8 cellular contexts compared by ENCODE assay signal in the genomic region with DNA sequence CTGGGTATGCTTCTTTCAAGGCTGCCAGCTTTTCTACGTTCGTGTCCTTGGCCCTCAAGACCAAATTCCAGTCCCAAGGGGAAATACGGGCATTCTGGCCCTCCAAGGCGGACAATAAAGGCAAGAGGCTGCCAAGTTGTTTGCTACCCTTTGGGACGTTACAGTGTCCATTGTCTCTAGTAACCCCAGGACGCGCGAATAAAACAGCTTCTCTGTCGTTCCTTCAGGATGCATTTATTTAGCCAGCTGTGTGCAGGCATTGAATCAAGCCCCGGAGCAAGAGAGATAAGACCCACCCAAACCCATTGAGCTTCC. TPM values are rescaled to one million over a fixed set of nuclear protein-coding genes. Genes with fewer than 3 reads are reported as not detected.
DNase-seq lines count a peak whose midpoint lies in the region; ATAC-seq lines count a peak whose summit lies in the region.

No MANE protein-coding gene starts in this region.

- DNase-seq in T-helper 1 cell: no peak
- no peak for DNase-seq in activated naive CD8-positive, alpha-beta T cell treated with anti-CD3 and anti-CD28 coated beads, Interleukin-2, amount 10 ng/mL, durations not matched to agents 7 days and 5 days
- DNase-seq in HCEC 1CT: no peak
- no peak for DNase-seq in putamen (ENCODE audit: low spot score)

- H3K9me3 Mint-ChIP-seq in T-helper 1 cell treated with Interleukin-12 subunit alpha and Interleukin-12 subunit beta and Interleukin-4 antibody, amounts not matched to agents 30 μg/mL and 1 μg/mL, for 36 hours: no peaks in the 10 kb centered on the region
- no peaks in the 10 kb centered on the region for H3K9me3 Mint-ChIP-seq in activated naive CD8-positive, alpha-beta T cell treated with anti-CD3 and anti-CD28 coated beads, Interleukin-2, amount 10 ng/mL, durations not matched to agents 7 days and 5 days

- H3K4me1 Mint-ChIP-seq in T-helper 1 cell treated with Interleukin-12 subunit alpha and Interleukin-12 subunit beta and Interleukin-4 antibody, amounts not matched to agents 30 μg/mL and 1 μg/mL, for 36 hours (ENCODE audit: low read depth): peaks cover 22% of the 10 kb centered on the region
- peaks cover 19% of the 10 kb centered on the region for H3K4me1 Mint-ChIP-seq in activated naive CD8-positive, alpha-beta T cell treated with anti-CD3 and anti-CD28 coated beads, Interleukin-2, amount 10 ng/mL, durations not matched to agents 7 days and 5 days

- POLR2A ChIA-PET in activated naive CD8-positive, alpha-beta T cell treated with anti-CD3 and anti-CD28 coated beads, Interleukin-2, amount 10 ng/mL, durations not matched to agents 7 days and 5 days (lab: Charles Lee): interaction anchor here (0.5 to 3.2 kb wide), 32 partner anchors 8 to 726 kb away, joined by 3 to 25 read pairs (median 5); partner anchors contain the start of genes ARMC7, ATP5PD, CDR2L and HID1

- peak overlapping the region; percentile 94 for H3K27ac ChIP-seq in layer of hippocampus (ENCODE audit: low read depth, low read length)
- peak overlapping the region; percentile 92 for H3K27ac ChIP-seq in temporal lobe (ENCODE audit: low read depth, low read length)

- no peaks in the 10 kb centered on the region for H3K27me3 ChIP-seq in layer of hippocampus (ENCODE audit: control insufficient read depth, insufficient read depth, low read length)

- peak overlapping the region; percentile 84 for H3K27ac Mint-ChIP-seq in T-helper 1 cell treated with Interleukin-12 subunit alpha and Interleukin-12 subunit beta and Interleukin-4 antibody, amounts not matched to agents 30 μg/mL and 1 μg/mL, for 36 hours
- peak overlapping the region; percentile 70 for H3K27ac Mint-ChIP-seq in activated naive CD8-positive, alpha-beta T cell treated with anti-CD3 and anti-CD28 coated beads, Interleukin-2, amount 10 ng/mL, durations not matched to agents 7 days and 5 days

- H3K36me3 Mint-ChIP-seq in T-helper 1 cell treated with Interleukin-12 subunit alpha and Interleukin-12 subunit beta and Interleukin-4 antibody, amounts not matched to agents 30 μg/mL and 1 μg/mL, for 36 hours (ENCODE audit: low read depth): peaks cover 14% of the 10 kb centered on the region
- H3K36me3 Mint-ChIP-seq in activated naive CD8-positive, alpha-beta T cell treated with anti-CD3 and anti-CD28 coated beads, Interleukin-2, amount 10 ng/mL, durations not matched to agents 7 days and 5 days: peaks cover 4% of the 10 kb centered on the region

- peak overlapping the region; percentile 93 for H3K4me3 Mint-ChIP-seq in T-helper 1 cell treated with Interleukin-12 subunit alpha and Interleukin-12 subunit beta and Interleukin-4 antibody, amounts not matched to agents 30 μg/mL and 1 μg/mL, for 36 hours
- peak overlapping the region; percentile 95 for H3K4me3 Mint-ChIP-seq in activated naive CD8-positive, alpha-beta T cell treated with anti-CD3 and anti-CD28 coated beads, Interleukin-2, amount 10 ng/mL, durations not matched to agents 7 days and 5 days

- ATAC-seq in activated naive CD8-positive, alpha-beta T cell treated with anti-CD3 and anti-CD28 coated beads, Interleukin-2, amount 10 ng/mL, durations not matched to agents 7 days and 5 days (ENCODE audit: low read depth): no peak
- no peak for ATAC-seq in GM21423 (IDR thresholded peaks at IDR 0.05; ENCODE audit: unreplicated experiment)

- no peaks in the 10 kb centered on the region for H3K27me3 Mint-ChIP-seq in T-helper 1 cell treated with Interleukin-12 subunit alpha and Interleukin-12 subunit beta and Interleukin-4 antibody, amounts not matched to agents 30 μg/mL and 1 μg/mL, for 36 hours (ENCODE audit: low read depth)
- no peaks in the 10 kb centered on the region for H3K27me3 Mint-ChIP-seq in activated naive CD8-positive, alpha-beta T cell treated with anti-CD3 and anti-CD28 coated beads, Interleukin-2, amount 10 ng/mL, durations not matched to agents 7 days and 5 days

RNA-seq across cellular contexts. Expression of gene MRPL58, which starts 0.6 kb away (rescaled TPM):
- total RNA-seq in activated naive CD8-positive, alpha-beta T cell treated with anti-CD3 and anti-CD28 coated beads, Interleukin-2, amount 10 ng/mL, durations not matched to agents 7 days and 5 days: 10 to 100 TPM; 32.2 to 36.2 TPM
- total RNA-seq in temporal lobe: 8.6 TPM

RNA-seq across cellular contexts. Expression of gene CDR2L, which starts 25.6 kb away (rescaled TPM):
- under 1 TPM; 0.11 to 0.14 TPM for total RNA-seq in activated naive CD8-positive, alpha-beta T cell treated with anti-CD3 and anti-CD28 coated beads, Interleukin-2, amount 10 ng/mL, durations not matched to agents 7 days and 5 days
- 5.9 TPM for total RNA-seq in temporal lobe

RNA-seq across cellular contexts. Expression of gene ATP5PD, which starts 33.7 kb away (rescaled TPM):
- total RNA-seq in activated naive CD8-positive, alpha-beta T cell treated with anti-CD3 and anti-CD28 coated beads, Interleukin-2, amount 10 ng/mL, durations not matched to agents 7 days and 5 days: 100 to 1,000 TPM; 196 to 199 TPM
- 75.0 TPM for total RNA-seq in temporal lobe

RNA-seq across cellular contexts. Expression of gene KCTD2, which starts 34.0 kb away (rescaled TPM):
- total RNA-seq in activated naive CD8-positive, alpha-beta T cell treated with anti-CD3 and anti-CD28 coated beads, Interleukin-2, amount 10 ng/mL, durations not matched to agents 7 days and 5 days: 10 to 100 TPM; 20.4 to 22.4 TPM
- total RNA-seq in temporal lobe: 29.7 TPM

RNA-seq across cellular contexts. Expression of gene HID1, which starts 40.5 kb away (rescaled TPM):
- 1 to 10 TPM; 3.6 to 3.9 TPM for total RNA-seq in activated naive CD8-positive, alpha-beta T cell treated with anti-CD3 and anti-CD28 coated beads, Interleukin-2, amount 10 ng/mL, durations not matched to agents 7 days and 5 days
- total RNA-seq in temporal lobe: 16.7 TPM
